8 cellular contexts compared by ENCODE assay signal in genomic region chr20:13008761-13009681, GRCh38. TPM values are rescaled to one million over a fixed set of nuclear protein-coding genes. Genes with fewer than 3 reads are reported as not detected.
DNase-seq lines count a peak whose midpoint lies in the region; ATAC-seq and TF ChIP-seq lines count a peak whose summit lies in the region.

Gene SPTLC3, plus strand, starts transcription at chr20:13008972. Its CDS starts 296 bp downstream, at chr20:13009268.

- peak within 1 kb of the TSS; percentile 82 for H3K4me3 Mint-ChIP-seq in activated naive CD8-positive, alpha-beta T cell treated with anti-CD3 and anti-CD28 coated beads, Interleukin-2, amount 10 ng/mL, durations not matched to agents 7 days and 5 days

- peaks cover 21% of the 10 kb centered on the region for H3K4me1 Mint-ChIP-seq in activated naive CD8-positive, alpha-beta T cell treated with anti-CD3 and anti-CD28 coated beads, Interleukin-2, amount 10 ng/mL, durations not matched to agents 7 days and 5 days

- no peak within 1 kb of the TSS for H3K27ac ChIP-seq in iPS DF 6.9 (ENCODE audit: low read length)

- WGBS in iPS DF 6.9 (ENCODE audit: insufficient coverage, insufficient read length), result no CpG with 5 or more reads among the region's 9 CpGs

- no peaks in the 10 kb centered on the region for H3K9me3 Mint-ChIP-seq in activated naive CD8-positive, alpha-beta T cell treated with anti-CD3 and anti-CD28 coated beads, Interleukin-2, amount 10 ng/mL, durations not matched to agents 7 days and 5 days

- no peaks in the 10 kb centered on the region for H3K9me3 ChIP-seq in iPS DF 6.9 (ENCODE audit: control insufficient read depth, insufficient read depth, low read length)
- no peaks in the 10 kb centered on the region for H3K9me3 ChIP-seq in skeletal muscle satellite cell (replicated peaks; ENCODE audit: low read length)

- no peaks in the 10 kb centered on the region for H3K36me3 ChIP-seq in BJ (ENCODE audit: control insufficient read depth, insufficient read depth, low read length)
- H3K36me3 ChIP-seq in iPS DF 6.9 (ENCODE audit: control insufficient read depth, insufficient read depth, low read length), result no peaks in the 10 kb centered on the region
- no peaks in the 10 kb centered on the region for H3K36me3 ChIP-seq in skeletal muscle satellite cell (ENCODE audit: insufficient read depth, low read length)

- ATAC-seq in GM19328 (IDR thresholded peaks at IDR 0.05; ENCODE audit: unreplicated experiment), result peak; percentile 29
- peak; percentile 41 for ATAC-seq in HG03378 (IDR thresholded peaks at IDR 0.05; ENCODE audit: unreplicated experiment)
- ATAC-seq in activated naive CD8-positive, alpha-beta T cell treated with anti-CD3 and anti-CD28 coated beads, Interleukin-2, amount 10 ng/mL, durations not matched to agents 7 days and 5 days (ENCODE audit: low read depth), result peak; percentile 59
- no peak for ATAC-seq in SK-N-SH treated with all-trans-retinoic acid at 6 μM for 48 hours

- peaks cover 5% of the 10 kb centered on the region for H3K27me3 Mint-ChIP-seq in activated naive CD8-positive, alpha-beta T cell treated with anti-CD3 and anti-CD28 coated beads, Interleukin-2, amount 10 ng/mL, durations not matched to agents 7 days and 5 days

- peak within 1 kb of the TSS; percentile 63 for H3K9ac ChIP-seq in skeletal muscle satellite cell (ENCODE audit: low read depth, low read length)

- peak within 1 kb of the TSS; percentile 79 for H3K4me2 ChIP-seq in skeletal muscle satellite cell (ENCODE audit: low read length)

- no peak for TF ChIP-seq CTCF in BJ (IDR thresholded peaks at IDR 0.05; ENCODE audit: insufficient read depth, low read depth, low read length)

- H3K36me3 Mint-ChIP-seq in activated naive CD8-positive, alpha-beta T cell treated with anti-CD3 and anti-CD28 coated beads, Interleukin-2, amount 10 ng/mL, durations not matched to agents 7 days and 5 days, result no peaks in the 10 kb centered on the region

- H3K4me3 ChIP-seq in BJ (ENCODE audit: low read depth, low read length), result peak within 1 kb of the TSS; percentile 35
- H3K4me3 ChIP-seq in iPS DF 6.9 (ENCODE audit: low read length), result no peak within 1 kb of the TSS
- H3K4me3 ChIP-seq in skeletal muscle satellite cell (ENCODE audit: low read length), result peak within 1 kb of the TSS; percentile 77

- H3K27me3 ChIP-seq in BJ (ENCODE audit: control insufficient read depth, insufficient read depth, low read length) (no peaks in the 10 kb centered on the region; the same call in 1 of the 2 replicates), iPS DF 6.9 (ENCODE audit: control insufficient read depth, insufficient read depth, low read length) (no peaks in the 10 kb centered on the region), skeletal muscle satellite cell (ENCODE audit: control insufficient read depth, insufficient read depth, low read length) (no peaks in the 10 kb centered on the region)

- CTCF ChIA-PET in BJ (lab: Yijun Ruan, JAX), result interaction anchor here (0.6 to 0.9 kb wide), 2 partner anchors 40 to 779 kb away, joined by 3 to 5 read pairs; no protein-coding TSS in a partner anchor

- POLR2A ChIA-PET in BJ (lab: Charles Lee), result no interaction called here
- POLR2A ChIA-PET in activated naive CD8-positive, alpha-beta T cell treated with anti-CD3 and anti-CD28 coated beads, Interleukin-2, amount 10 ng/mL, durations not matched to agents 7 days and 5 days (lab: Charles Lee), result interaction anchor here (0.7 kb wide), 1 partner anchor 220 kb away, joined by 3 read pairs; no protein-coding TSS in a partner anchor

- H3K27ac Mint-ChIP-seq in activated naive CD8-positive, alpha-beta T cell treated with anti-CD3 and anti-CD28 coated beads, Interleukin-2, amount 10 ng/mL, durations not matched to agents 7 days and 5 days, result peak within 1 kb of the TSS; percentile 72

- DNase-seq in BJ (ENCODE audit: low read depth) (no peak), iPS DF 6.9 (ENCODE audit: low read depth, low spot score) (peak; percentile 18), NCI-H774 (lab: John Stamatoyannopoulos, UW) (no peak)
- no peak for DNase-seq in activated naive CD8-positive, alpha-beta T cell treated with anti-CD3 and anti-CD28 coated beads, Interleukin-2, amount 10 ng/mL, durations not matched to agents 7 days and 5 days

- H3K4me1 ChIP-seq in iPS DF 6.9 (ENCODE audit: control insufficient read depth, insufficient read depth, low read length), result no peaks in the 10 kb centered on the region
- H3K4me1 ChIP-seq in skeletal muscle satellite cell (ENCODE audit: control insufficient read depth, insufficient read depth, low read length), result peaks cover 43% of the 10 kb centered on the region

TF ChIP-seq in SK-N-SH treated with all-trans-retinoic acid at 6 μM for 48 hours, 23 proteins besides CTCF, POLR2A, EP300 and RAD21:
- TF ChIP-seq POU6F1 (CRISPR knock-in tag; IDR thresholded peaks at IDR 0.05; ENCODE audit: borderline replicate concordance, low read depth) (no peak), OSR1 (CRISPR knock-in tag; IDR thresholded peaks at IDR 0.05) (no peak), ZNF70 (CRISPR knock-in tag; IDR thresholded peaks at IDR 0.05) (no peak)
- TF ChIP-seq, protein P1, sequence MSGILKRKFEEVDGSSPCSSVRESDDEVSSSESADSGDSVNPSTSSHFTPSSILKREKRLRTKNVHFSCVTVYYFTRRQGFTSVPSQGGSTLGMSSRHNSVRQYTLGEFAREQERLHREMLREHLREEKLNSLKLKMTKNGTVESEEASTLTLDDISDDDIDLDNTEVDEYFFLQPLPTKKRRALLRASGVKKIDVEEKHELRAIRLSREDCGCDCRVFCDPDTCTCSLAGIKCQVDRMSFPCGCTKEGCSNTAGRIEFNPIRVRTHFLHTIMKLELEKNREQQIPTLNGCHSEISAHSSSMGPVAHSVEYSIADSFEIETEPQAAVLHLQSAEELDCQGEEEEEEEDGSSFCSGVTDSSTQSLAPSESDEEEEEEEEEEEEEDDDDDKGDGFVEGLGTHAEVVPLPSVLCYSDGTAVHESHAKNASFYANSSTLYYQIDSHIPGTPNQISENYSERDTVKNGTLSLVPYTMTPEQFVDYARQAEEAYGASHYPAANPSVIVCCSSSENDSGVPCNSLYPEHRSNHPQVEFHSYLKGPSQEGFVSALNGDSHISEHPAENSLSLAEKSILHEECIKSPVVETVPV (CRISPR knock-in tag; IDR thresholded peaks at IDR 0.05), result no peak
- TF ChIP-seq, protein P2, sequence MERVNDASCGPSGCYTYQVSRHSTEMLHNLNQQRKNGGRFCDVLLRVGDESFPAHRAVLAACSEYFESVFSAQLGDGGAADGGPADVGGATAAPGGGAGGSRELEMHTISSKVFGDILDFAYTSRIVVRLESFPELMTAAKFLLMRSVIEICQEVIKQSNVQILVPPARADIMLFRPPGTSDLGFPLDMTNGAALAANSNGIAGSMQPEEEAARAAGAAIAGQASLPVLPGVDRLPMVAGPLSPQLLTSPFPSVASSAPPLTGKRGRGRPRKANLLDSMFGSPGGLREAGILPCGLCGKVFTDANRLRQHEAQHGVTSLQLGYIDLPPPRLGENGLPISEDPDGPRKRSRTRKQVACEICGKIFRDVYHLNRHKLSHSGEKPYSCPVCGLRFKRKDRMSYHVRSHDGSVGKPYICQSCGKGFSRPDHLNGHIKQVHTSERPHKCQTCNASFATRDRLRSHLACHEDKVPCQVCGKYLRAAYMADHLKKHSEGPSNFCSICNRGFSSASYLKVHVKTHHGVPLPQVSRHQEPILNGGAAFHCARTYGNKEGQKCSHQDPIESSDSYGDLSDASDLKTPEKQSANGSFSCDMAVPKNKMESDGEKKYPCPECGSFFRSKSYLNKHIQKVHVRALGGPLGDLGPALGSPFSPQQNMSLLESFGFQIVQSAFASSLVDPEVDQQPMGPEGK (CRISPR knock-in tag; IDR thresholded peaks at IDR 0.05; ENCODE audit: borderline replicate concordance), result no peak
TF ChIP-seq in SK-N-SH treated with all-trans-retinoic acid at 6 μM for 48 hours: peak in this region for 0.

RNA-seq across cellular contexts. Expression of gene SPTLC3, which starts in this region (rescaled TPM):
- 0.27 and 0.36 TPM in 2 replicates for polyA plus RNA-seq in BJ (2011; rRNA removed)
- 0.71 TPM in 1 of 2 replicates, not detected in the other for polyA minus RNA-seq in BJ (2011; rRNA and poly(A)+ RNA removed)
- total RNA-seq in activated naive CD8-positive, alpha-beta T cell treated with anti-CD3 and anti-CD28 coated beads, Interleukin-2, amount 10 ng/mL, durations not matched to agents 7 days and 5 days, result 1 to 10 TPM in 1 of 2 experiments, under 1 TPM in 1; 0.94 to 1.0 TPM
- total RNA-seq in skeletal muscle satellite cell (2012; rRNA removed), result 11.2 and 29.5 TPM in 2 replicates
